In the genomic region with DNA sequence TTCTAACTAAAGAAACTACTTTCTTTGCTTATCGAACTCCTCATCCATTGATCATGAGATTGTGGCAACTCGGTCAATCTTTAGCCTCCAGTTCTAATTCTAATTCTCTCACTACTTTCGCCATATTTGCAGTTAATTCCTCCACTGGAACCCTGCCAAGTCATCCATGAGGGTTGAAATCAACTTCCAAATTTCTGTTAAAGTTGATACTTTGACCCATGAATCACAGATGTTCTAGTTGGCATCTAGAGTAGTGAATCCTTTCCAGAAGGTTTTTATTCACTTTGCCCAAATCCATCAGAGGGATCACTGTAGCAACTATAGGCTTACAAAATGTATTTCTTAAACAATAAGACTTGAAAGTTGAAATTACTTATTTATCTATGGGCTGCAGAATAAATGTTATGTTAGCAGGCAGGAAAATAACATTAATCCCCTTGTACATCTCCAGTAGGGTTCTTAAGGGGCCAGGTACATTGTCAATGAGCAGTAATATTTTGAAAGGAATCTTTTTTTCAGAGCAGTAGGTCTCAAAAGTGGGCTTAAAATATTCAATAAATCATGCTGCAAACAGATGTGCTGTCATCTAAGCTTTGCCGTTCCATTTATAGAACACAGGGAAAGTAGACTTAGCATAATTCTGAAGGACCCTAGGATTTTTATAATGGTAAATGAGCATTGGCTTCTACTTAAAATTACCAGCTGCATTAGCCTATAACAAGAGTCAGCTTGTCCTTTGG, we compare ENCODE assay signal across 2 cellular contexts.
TF ChIP-seq lines count a peak whose summit lies in the region.

No MANE protein-coding gene starts in this region.

TF ChIP-seq in liver, 16 proteins besides CTCF, POLR2A, EP300 and RAD21 (continued from another document):
- TF ChIP-seq, protein P1, sequence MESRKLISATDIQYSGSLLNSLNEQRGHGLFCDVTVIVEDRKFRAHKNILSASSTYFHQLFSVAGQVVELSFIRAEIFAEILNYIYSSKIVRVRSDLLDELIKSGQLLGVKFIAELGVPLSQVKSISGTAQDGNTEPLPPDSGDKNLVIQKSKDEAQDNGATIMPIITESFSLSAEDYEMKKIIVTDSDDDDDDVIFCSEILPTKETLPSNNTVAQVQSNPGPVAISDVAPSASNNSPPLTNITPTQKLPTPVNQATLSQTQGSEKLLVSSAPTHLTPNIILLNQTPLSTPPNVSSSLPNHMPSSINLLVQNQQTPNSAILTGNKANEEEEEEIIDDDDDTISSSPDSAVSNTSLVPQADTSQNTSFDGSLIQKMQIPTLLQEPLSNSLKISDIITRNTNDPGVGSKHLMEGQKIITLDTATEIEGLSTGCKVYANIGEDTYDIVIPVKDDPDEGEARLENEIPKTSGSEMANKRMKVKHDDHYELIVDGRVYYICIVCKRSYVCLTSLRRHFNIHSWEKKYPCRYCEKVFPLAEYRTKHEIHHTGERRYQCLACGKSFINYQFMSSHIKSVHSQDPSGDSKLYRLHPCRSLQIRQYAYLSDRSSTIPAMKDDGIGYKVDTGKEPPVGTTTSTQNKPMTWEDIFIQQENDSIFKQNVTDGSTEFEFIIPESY (IDR thresholded peaks at IDR 0.05) = no peak
- TF ChIP-seq FOXA1 (IDR thresholded peaks at IDR 0.05) (no peak), HNF4G (IDR thresholded peaks at IDR 0.05) (peak; percentile 53), GABPA (IDR thresholded peaks at IDR 0.05 in 1 of 2, conservative IDR thresholded peaks at IDR 0.05 in 1 of 2) (no peak), FOXA2 (IDR thresholded peaks at IDR 0.05) (peak; percentile 39), YY1 (IDR thresholded peaks at IDR 0.05) (peak; percentile 82), REST (IDR thresholded peaks at IDR 0.05) (peak; percentile 41), NR2F2 (IDR thresholded peaks at IDR 0.05) (no peak), EGR1 (IDR thresholded peaks at IDR 0.05; ENCODE audit: low read depth in 2 of 2) (peak in 1 of 2 donors; percentile 30), RXRA (IDR thresholded peaks at IDR 0.05) (peak in 1 of 2 donors; percentile 62), TAF1 (conservative IDR thresholded peaks at IDR 0.05) (no peak), JUND (IDR thresholded peaks at IDR 0.05) (peak; percentile 64 to 86), HNF4A (conservative IDR thresholded peaks at IDR 0.05) (peak; percentile 83 to 90)
- TF ChIP-seq, protein P2, sequence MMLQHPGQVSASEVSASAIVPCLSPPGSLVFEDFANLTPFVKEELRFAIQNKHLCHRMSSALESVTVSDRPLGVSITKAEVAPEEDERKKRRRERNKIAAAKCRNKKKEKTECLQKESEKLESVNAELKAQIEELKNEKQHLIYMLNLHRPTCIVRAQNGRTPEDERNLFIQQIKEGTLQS (IDR thresholded peaks at IDR 0.05) = peak; percentile 54
- TF ChIP-seq, protein P3, sequence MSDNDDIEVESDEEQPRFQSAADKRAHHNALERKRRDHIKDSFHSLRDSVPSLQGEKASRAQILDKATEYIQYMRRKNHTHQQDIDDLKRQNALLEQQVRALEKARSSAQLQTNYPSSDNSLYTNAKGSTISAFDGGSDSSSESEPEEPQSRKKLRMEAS (IDR thresholded peaks at IDR 0.05) = peak; percentile 34

TF ChIP-seq in HepG2, 621 proteins besides CTCF, POLR2A, EP300 and RAD21:
- no peak for TF ChIP-seq HINFP (CRISPR knock-in tag; IDR thresholded peaks at IDR 0.05; ENCODE audit: low read depth)
